ENCODE assay signal across 1 cellular context in the genomic region with DNA sequence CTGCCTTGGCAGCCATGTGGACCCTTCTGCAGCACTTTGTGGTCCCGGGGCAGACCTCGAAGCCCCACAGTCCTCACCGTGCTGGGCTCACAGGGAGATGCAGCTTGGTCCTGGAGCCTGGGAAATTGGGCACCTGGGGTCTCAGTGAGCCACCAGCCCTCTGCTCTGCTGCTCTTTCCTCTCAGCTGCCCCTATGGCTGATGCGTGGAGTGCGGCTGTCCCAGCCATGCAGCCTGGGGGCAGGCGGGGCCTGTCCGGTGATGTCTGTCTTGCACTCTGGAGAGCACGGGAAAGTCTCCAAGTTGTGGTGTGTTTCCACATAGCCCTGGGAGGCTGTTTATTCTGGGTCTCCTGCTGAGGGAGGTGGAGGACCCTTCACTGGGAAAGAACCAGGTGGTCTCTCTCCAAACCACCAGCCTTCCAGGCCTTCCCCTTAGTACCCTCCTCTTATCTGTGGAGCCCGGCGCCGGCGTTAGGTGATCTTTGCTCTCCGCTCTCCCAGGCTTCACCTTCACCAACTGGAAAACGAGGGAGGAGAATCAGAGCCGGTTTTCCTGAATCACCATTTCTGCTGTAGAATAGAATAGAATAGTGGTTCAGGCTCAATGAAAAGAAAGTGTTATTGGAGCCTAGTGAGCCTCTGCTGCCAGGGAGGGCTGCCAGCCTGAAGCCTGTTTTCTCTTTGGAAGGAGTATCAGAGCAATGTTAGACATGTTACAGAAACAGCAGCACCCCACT.
A peak's percentile ranks its signal among the peaks of the same experiment; 100 is the strongest.
TF ChIP-seq lines count a peak whose summit lies in the region.

No MANE protein-coding gene starts in this region.

TF ChIP-seq in HepG2, 621 proteins besides CTCF, POLR2A, EP300 and RAD21 (continued from another document and continues in another):
- TF ChIP-seq, protein P1, sequence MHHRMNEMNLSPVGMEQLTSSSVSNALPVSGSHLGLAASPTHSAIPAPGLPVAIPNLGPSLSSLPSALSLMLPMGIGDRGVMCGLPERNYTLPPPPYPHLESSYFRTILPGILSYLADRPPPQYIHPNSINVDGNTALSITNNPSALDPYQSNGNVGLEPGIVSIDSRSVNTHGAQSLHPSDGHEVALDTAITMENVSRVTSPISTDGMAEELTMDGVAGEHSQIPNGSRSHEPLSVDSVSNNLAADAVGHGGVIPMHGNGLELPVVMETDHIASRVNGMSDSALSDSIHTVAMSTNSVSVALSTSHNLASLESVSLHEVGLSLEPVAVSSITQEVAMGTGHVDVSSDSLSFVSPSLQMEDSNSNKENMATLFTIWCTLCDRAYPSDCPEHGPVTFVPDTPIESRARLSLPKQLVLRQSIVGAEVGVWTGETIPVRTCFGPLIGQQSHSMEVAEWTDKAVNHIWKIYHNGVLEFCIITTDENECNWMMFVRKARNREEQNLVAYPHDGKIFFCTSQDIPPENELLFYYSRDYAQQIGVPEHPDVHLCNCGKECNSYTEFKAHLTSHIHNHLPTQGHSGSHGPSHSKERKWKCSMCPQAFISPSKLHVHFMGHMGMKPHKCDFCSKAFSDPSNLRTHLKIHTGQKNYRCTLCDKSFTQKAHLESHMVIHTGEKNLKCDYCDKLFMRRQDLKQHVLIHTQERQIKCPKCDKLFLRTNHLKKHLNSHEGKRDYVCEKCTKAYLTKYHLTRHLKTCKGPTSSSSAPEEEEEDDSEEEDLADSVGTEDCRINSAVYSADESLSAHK (CRISPR knock-in tag; IDR thresholded peaks at IDR 0.05; ENCODE audit: borderline replicate concordance): no peak
- TF ChIP-seq, protein P2, sequence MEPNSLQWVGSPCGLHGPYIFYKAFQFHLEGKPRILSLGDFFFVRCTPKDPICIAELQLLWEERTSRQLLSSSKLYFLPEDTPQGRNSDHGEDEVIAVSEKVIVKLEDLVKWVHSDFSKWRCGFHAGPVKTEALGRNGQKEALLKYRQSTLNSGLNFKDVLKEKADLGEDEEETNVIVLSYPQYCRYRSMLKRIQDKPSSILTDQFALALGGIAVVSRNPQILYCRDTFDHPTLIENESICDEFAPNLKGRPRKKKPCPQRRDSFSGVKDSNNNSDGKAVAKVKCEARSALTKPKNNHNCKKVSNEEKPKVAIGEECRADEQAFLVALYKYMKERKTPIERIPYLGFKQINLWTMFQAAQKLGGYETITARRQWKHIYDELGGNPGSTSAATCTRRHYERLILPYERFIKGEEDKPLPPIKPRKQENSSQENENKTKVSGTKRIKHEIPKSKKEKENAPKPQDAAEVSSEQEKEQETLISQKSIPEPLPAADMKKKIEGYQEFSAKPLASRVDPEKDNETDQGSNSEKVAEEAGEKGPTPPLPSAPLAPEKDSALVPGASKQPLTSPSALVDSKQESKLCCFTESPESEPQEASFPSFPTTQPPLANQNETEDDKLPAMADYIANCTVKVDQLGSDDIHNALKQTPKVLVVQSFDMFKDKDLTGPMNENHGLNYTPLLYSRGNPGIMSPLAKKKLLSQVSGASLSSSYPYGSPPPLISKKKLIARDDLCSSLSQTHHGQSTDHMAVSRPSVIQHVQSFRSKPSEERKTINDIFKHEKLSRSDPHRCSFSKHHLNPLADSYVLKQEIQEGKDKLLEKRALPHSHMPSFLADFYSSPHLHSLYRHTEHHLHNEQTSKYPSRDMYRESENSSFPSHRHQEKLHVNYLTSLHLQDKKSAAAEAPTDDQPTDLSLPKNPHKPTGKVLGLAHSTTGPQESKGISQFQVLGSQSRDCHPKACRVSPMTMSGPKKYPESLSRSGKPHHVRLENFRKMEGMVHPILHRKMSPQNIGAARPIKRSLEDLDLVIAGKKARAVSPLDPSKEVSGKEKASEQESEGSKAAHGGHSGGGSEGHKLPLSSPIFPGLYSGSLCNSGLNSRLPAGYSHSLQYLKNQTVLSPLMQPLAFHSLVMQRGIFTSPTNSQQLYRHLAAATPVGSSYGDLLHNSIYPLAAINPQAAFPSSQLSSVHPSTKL (CRISPR knock-in tag; IDR thresholded peaks at IDR 0.05): 0 out of 2 replicates have a peak, but pooled peaks have one; percentile 22
- TF ChIP-seq HNRNPLL (IDR thresholded peaks at IDR 0.05; ENCODE audit: low read depth, low read length, poor library complexity, severe bottlenecking): peak; percentile 54
- no peak for TF ChIP-seq MTA3 (CRISPR knock-in tag; IDR thresholded peaks at IDR 0.05)
- TF ChIP-seq ZNF337 (CRISPR knock-in tag; IDR thresholded peaks at IDR 0.05; ENCODE audit: borderline replicate concordance, low read depth): no peak
- TF ChIP-seq, protein P3, sequence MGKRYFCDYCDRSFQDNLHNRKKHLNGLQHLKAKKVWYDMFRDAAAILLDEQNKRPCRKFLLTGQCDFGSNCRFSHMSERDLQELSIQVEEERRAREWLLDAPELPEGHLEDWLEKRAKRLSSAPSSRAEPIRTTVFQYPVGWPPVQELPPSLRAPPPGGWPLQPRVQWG (CRISPR knock-in tag; IDR thresholded peaks at IDR 0.05; ENCODE audit: borderline replicate concordance, low read depth): no peak
- no peak for TF ChIP-seq ZNF570 (CRISPR knock-in tag; IDR thresholded peaks at IDR 0.05; ENCODE audit: borderline replicate concordance)
- no peak for TF ChIP-seq FOXA3 (CRISPR knock-in tag; IDR thresholded peaks at IDR 0.05)
- TF ChIP-seq ZNF567 (CRISPR knock-in tag; IDR thresholded peaks at IDR 0.05; ENCODE audit: borderline replicate concordance): no peak
- TF ChIP-seq, protein P4, sequence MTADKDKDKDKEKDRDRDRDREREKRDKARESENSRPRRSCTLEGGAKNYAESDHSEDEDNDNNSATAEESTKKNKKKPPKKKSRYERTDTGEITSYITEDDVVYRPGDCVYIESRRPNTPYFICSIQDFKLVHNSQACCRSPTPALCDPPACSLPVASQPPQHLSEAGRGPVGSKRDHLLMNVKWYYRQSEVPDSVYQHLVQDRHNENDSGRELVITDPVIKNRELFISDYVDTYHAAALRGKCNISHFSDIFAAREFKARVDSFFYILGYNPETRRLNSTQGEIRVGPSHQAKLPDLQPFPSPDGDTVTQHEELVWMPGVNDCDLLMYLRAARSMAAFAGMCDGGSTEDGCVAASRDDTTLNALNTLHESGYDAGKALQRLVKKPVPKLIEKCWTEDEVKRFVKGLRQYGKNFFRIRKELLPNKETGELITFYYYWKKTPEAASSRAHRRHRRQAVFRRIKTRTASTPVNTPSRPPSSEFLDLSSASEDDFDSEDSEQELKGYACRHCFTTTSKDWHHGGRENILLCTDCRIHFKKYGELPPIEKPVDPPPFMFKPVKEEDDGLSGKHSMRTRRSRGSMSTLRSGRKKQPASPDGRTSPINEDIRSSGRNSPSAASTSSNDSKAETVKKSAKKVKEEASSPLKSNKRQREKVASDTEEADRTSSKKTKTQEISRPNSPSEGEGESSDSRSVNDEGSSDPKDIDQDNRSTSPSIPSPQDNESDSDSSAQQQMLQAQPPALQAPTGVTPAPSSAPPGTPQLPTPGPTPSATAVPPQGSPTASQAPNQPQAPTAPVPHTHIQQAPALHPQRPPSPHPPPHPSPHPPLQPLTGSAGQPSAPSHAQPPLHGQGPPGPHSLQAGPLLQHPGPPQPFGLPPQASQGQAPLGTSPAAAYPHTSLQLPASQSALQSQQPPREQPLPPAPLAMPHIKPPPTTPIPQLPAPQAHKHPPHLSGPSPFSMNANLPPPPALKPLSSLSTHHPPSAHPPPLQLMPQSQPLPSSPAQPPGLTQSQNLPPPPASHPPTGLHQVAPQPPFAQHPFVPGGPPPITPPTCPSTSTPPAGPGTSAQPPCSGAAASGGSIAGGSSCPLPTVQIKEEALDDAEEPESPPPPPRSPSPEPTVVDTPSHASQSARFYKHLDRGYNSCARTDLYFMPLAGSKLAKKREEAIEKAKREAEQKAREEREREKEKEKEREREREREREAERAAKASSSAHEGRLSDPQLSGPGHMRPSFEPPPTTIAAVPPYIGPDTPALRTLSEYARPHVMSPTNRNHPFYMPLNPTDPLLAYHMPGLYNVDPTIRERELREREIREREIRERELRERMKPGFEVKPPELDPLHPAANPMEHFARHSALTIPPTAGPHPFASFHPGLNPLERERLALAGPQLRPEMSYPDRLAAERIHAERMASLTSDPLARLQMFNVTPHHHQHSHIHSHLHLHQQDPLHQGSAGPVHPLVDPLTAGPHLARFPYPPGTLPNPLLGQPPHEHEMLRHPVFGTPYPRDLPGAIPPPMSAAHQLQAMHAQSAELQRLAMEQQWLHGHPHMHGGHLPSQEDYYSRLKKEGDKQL (CRISPR knock-in tag; IDR thresholded peaks at IDR 0.05; ENCODE audit: low read depth): no peak
- TF ChIP-seq ZNF598 (CRISPR knock-in tag; IDR thresholded peaks at IDR 0.05; ENCODE audit: borderline replicate concordance): no peak
- TF ChIP-seq ZNF263 (CRISPR knock-in tag; IDR thresholded peaks at IDR 0.05): no peak
- TF ChIP-seq, protein P5, sequence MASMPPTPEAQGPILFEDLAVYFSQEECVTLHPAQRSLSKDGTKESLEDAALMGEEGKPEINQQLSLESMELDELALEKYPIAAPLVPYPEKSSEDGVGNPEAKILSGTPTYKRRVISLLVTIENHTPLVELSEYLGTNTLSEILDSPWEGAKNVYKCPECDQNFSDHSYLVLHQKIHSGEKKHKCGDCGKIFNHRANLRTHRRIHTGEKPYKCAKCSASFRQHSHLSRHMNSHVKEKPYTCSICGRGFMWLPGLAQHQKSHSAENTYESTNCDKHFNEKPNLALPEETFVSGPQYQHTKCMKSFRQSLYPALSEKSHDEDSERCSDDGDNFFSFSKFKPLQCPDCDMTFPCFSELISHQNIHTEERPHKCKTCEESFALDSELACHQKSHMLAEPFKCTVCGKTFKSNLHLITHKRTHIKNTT (CRISPR knock-in tag; IDR thresholded peaks at IDR 0.05): no peak
- no peak for TF ChIP-seq SSRP1 (CRISPR knock-in tag; IDR thresholded peaks at IDR 0.05)
- TF ChIP-seq HOXA5 (CRISPR knock-in tag; IDR thresholded peaks at IDR 0.05): no peak
- TF ChIP-seq NFATC3 (CRISPR knock-in tag; IDR thresholded peaks at IDR 0.05): no peak
- TF ChIP-seq ARNTL (CRISPR knock-in tag; IDR thresholded peaks at IDR 0.05): no peak
- no peak for TF ChIP-seq ISX (CRISPR knock-in tag; conservative IDR thresholded peaks at IDR 0.05)
- no peak for TF ChIP-seq NONO (IDR thresholded peaks at IDR 0.05)
- TF ChIP-seq NONO (CRISPR knock-in tag; conservative IDR thresholded peaks at IDR 0.05): no peak
- TF ChIP-seq, protein P6, sequence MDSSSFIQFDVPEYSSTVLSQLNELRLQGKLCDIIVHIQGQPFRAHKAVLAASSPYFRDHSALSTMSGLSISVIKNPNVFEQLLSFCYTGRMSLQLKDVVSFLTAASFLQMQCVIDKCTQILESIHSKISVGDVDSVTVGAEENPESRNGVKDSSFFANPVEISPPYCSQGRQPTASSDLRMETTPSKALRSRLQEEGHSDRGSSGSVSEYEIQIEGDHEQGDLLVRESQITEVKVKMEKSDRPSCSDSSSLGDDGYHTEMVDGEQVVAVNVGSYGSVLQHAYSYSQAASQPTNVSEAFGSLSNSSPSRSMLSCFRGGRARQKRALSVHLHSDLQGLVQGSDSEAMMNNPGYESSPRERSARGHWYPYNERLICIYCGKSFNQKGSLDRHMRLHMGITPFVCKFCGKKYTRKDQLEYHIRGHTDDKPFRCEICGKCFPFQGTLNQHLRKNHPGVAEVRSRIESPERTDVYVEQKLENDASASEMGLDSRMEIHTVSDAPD (CRISPR knock-in tag; IDR thresholded peaks at IDR 0.05): 0 out of 2 replicates have a peak, but pooled peaks have one; percentile 9
- TF ChIP-seq, protein P7, sequence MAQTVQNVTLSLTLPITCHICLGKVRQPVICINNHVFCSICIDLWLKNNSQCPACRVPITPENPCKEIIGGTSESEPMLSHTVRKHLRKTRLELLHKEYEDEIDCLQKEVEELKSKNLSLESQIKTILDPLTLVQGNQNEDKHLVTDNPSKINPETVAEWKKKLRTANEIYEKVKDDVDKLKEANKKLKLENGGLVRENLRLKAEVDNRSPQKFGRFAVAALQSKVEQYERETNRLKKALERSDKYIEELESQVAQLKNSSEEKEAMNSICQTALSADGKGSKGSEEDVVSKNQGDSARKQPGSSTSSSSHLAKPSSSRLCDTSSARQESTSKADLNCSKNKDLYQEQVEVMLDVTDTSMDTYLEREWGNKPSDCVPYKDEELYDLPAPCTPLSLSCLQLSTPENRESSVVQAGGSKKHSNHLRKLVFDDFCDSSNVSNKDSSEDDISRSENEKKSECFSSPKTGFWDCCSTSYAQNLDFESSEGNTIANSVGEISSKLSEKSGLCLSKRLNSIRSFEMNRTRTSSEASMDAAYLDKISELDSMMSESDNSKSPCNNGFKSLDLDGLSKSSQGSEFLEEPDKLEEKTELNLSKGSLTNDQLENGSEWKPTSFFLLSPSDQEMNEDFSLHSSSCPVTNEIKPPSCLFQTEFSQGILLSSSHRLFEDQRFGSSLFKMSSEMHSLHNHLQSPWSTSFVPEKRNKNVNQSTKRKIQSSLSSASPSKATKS (CRISPR knock-in tag; IDR thresholded peaks at IDR 0.05): no peak
- no peak for TF ChIP-seq SALL1 (CRISPR knock-in tag; IDR thresholded peaks at IDR 0.05)
- no peak for TF ChIP-seq HES4 (CRISPR knock-in tag; IDR thresholded peaks at IDR 0.05; ENCODE audit: borderline replicate concordance)
- no peak for TF ChIP-seq ZNF34 (CRISPR knock-in tag; IDR thresholded peaks at IDR 0.05; ENCODE audit: borderline replicate concordance)
- TF ChIP-seq ZNF335 (CRISPR knock-in tag; IDR thresholded peaks at IDR 0.05): no peak
- TF ChIP-seq SAP130 (CRISPR knock-in tag; IDR thresholded peaks at IDR 0.05; ENCODE audit: low read depth): peak; percentile 68
- TF ChIP-seq, protein P8, sequence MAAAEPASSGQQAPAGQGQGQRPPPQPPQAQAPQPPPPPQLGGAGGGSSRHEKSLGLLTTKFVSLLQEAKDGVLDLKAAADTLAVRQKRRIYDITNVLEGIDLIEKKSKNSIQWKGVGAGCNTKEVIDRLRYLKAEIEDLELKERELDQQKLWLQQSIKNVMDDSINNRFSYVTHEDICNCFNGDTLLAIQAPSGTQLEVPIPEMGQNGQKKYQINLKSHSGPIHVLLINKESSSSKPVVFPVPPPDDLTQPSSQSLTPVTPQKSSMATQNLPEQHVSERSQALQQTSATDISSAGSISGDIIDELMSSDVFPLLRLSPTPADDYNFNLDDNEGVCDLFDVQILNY (CRISPR knock-in tag; conservative IDR thresholded peaks at IDR 0.05): no peak
- no peak for TF ChIP-seq ZNF737 (CRISPR knock-in tag; IDR thresholded peaks at IDR 0.05; ENCODE audit: borderline replicate concordance)
- TF ChIP-seq ZSCAN20 (CRISPR knock-in tag; IDR thresholded peaks at IDR 0.05; ENCODE audit: borderline replicate concordance): no peak
- no peak for TF ChIP-seq ZNF121 (CRISPR knock-in tag; IDR thresholded peaks at IDR 0.05)
- no peak for TF ChIP-seq ZNF143 (CRISPR knock-in tag; IDR thresholded peaks at IDR 0.05)
- 0 out of 2 replicates have a peak, but pooled peaks have one; percentile 37 for TF ChIP-seq MTA1 (CRISPR knock-in tag; IDR thresholded peaks at IDR 0.05; ENCODE audit: borderline replicate concordance)
- TF ChIP-seq CREB1 (IDR thresholded peaks at IDR 0.05): no peak
- no peak for TF ChIP-seq CREB1 (CRISPR knock-in tag; IDR thresholded peaks at IDR 0.05)
- TF ChIP-seq NRL (CRISPR knock-in tag; IDR thresholded peaks at IDR 0.05; ENCODE audit: borderline replicate concordance): no peak
- TF ChIP-seq, protein P9, sequence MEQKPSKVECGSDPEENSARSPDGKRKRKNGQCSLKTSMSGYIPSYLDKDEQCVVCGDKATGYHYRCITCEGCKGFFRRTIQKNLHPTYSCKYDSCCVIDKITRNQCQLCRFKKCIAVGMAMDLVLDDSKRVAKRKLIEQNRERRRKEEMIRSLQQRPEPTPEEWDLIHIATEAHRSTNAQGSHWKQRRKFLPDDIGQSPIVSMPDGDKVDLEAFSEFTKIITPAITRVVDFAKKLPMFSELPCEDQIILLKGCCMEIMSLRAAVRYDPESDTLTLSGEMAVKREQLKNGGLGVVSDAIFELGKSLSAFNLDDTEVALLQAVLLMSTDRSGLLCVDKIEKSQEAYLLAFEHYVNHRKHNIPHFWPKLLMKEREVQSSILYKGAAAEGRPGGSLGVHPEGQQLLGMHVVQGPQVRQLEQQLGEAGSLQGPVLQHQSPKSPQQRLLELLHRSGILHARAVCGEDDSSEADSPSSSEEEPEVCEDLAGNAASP (CRISPR knock-in tag; IDR thresholded peaks at IDR 0.05; ENCODE audit: borderline replicate concordance): no peak
- no peak for TF ChIP-seq ZNF234 (CRISPR knock-in tag; conservative IDR thresholded peaks at IDR 0.05)
- TF ChIP-seq KDM2A (CRISPR knock-in tag; IDR thresholded peaks at IDR 0.05; ENCODE audit: borderline replicate concordance, low read depth): no peak; the same call in 1 of the 2 replicates
- no peak for TF ChIP-seq RBFOX2 (IDR thresholded peaks at IDR 0.05; ENCODE audit: low read depth, low read length)
- no peak for TF ChIP-seq HIVEP1 (CRISPR knock-in tag; IDR thresholded peaks at IDR 0.05)
